Comparison of ENCODE assay signal across 8 cellular contexts in genomic region chr12:14995583-14996425, GRCh38. TPM values are rescaled to one million over a fixed set of nuclear protein-coding genes. Genes with fewer than 3 reads are reported as not detected.
A peak's percentile ranks its signal among the peaks of the same experiment; 100 is the strongest.
DNase-seq lines count a peak whose midpoint lies in the region; ATAC-seq, FAIRE-seq and TF ChIP-seq lines count a peak whose summit lies in the region.

No MANE protein-coding gene starts in this region.

- H3K9me1 ChIP-seq in keratinocyte (ENCODE audit: control insufficient read depth, extremely low read depth, insufficient read depth, low read length) = no peaks in the 10 kb centered on the region

- DNase-seq in CD1c-positive myeloid dendritic cell (ENCODE audit: extremely low spot score) = peak; percentile 72
- DNase-seq in GM23338 (ENCODE audit: low spot score) = peak; percentile 62
- peak; percentile 54 for DNase-seq in NCI-H345 (lab: John Stamatoyannopoulos, UW)
- DNase-seq in astrocyte of the hippocampus (ENCODE audit: low read depth, low spot score) = peak; percentile 65
- DNase-seq in keratinocyte (ENCODE audit: low read depth, low spot score) = peak; percentile 23
- no peak for DNase-seq in upper lobe of left lung
- no peak for DNase-seq in T1000 (lab: John Stamatoyannopoulos, UW)

- no peaks in the 10 kb centered on the region for H3K4me1 Mint-ChIP-seq in GM23338

- dilution Hi-C loops in keratinocyte (cut with MboI; ENCODE audit: extremely low pct_ligation_motif_present, low sequenced_read_pairs) = no loop called here

- H3K4me3 ChIP-seq in GM23338 (no peak overlapping the region), keratinocyte (ENCODE audit: control insufficient read depth in 2 of 3, extremely low read depth in 1 of 3, insufficient read depth in 2 of 3, low read depth in 1 of 3, low read length in 3 of 3) (no peak overlapping the region), upper lobe of left lung (no peak overlapping the region)

- no peak overlapping the region for H3K27ac ChIP-seq in GM23338 (ENCODE audit: low read depth)
- no peak overlapping the region for H3K27ac ChIP-seq in keratinocyte (ENCODE audit: control insufficient read depth, insufficient read depth, low read length)
- H3K27ac ChIP-seq in upper lobe of left lung = no peak overlapping the region

- no peaks in the 10 kb centered on the region for H3K27me3 Mint-ChIP-seq in GM23338 (ENCODE audit: insufficient read depth, low read depth, poor library complexity)

- 0 out of 2 replicates have a peak overlapping the region, but pooled peaks have one; percentile 1 for H3K27ac Mint-ChIP-seq in GM23338

- TF ChIP-seq EP300 in upper lobe of left lung (IDR thresholded peaks at IDR 0.05) = no peak

- H3K4me1 ChIP-seq in GM23338 (ENCODE audit: insufficient read depth) (no peaks in the 10 kb centered on the region), keratinocyte (ENCODE audit: control insufficient read depth, extremely low read depth, insufficient read depth, low read length) (no peaks in the 10 kb centered on the region), upper lobe of left lung (peaks cover 9 to 18% (median 15%) of the 10 kb centered on the region in 4 donors)

- no peaks in the 10 kb centered on the region for H3K9me2 ChIP-seq in GM23338 (ENCODE audit: insufficient read depth)

- H3K9me3 Mint-ChIP-seq in GM23338 = no peaks in the 10 kb centered on the region

- H2AFZ ChIP-seq in GM23338 (0 out of 2 replicates have a peak overlapping the region, but pooled peaks have one; percentile 33), keratinocyte (ENCODE audit: control insufficient read depth, low read length) (no peak overlapping the region)

- H3K27me3 ChIP-seq in GM23338 (ENCODE audit: insufficient read depth) (no peaks in the 10 kb centered on the region), keratinocyte (ENCODE audit: control insufficient read depth, extremely low read depth, insufficient read depth, low read length) (no peaks in the 10 kb centered on the region), upper lobe of left lung (no peaks in the 10 kb centered on the region)

- H4K20me1 ChIP-seq in GM23338 (replicated peaks; ENCODE audit: insufficient read depth) (no peaks in the 10 kb centered on the region), keratinocyte (ENCODE audit: control insufficient read depth, extremely low read depth, insufficient read depth, low read length) (no peaks in the 10 kb centered on the region)

- TF ChIP-seq POLR2A in upper lobe of left lung (IDR thresholded peaks at IDR 0.05) = no peak

- H3K79me2 ChIP-seq in GM23338 (replicated peaks; ENCODE audit: insufficient read depth) (no peaks in the 10 kb centered on the region), keratinocyte (ENCODE audit: control insufficient read depth, insufficient read depth, low read length) (no peaks in the 10 kb centered on the region)

- no peak overlapping the region for H3K4me2 ChIP-seq in GM23338
- no peak overlapping the region for H3K4me2 ChIP-seq in keratinocyte (ENCODE audit: control insufficient read depth, extremely low read depth, insufficient read depth, low read depth, low read length)

- H3K36me3 Mint-ChIP-seq in GM23338 (ENCODE audit: low read depth) = no peaks in the 10 kb centered on the region

- H3K36me3 ChIP-seq in GM23338 (ENCODE audit: insufficient read depth) (no peaks in the 10 kb centered on the region), keratinocyte (ENCODE audit: control insufficient read depth in 2 of 2, extremely low read depth in 1 of 2, insufficient read depth in 2 of 2, low read length in 2 of 2) (no peaks in the 10 kb centered on the region), upper lobe of left lung (no peaks in the 10 kb centered on the region)

- no peaks in the 10 kb centered on the region for H3F3A ChIP-seq in GM23338 (replicated peaks; ENCODE audit: low read depth)

- no peak overlapping the region for H3K9ac ChIP-seq in keratinocyte (ENCODE audit: control insufficient read depth, extremely low read depth, insufficient read depth, low read length)

- ATAC-seq in GM23338 (no peak), upper lobe of left lung (ENCODE audit: low FRiP score in 2 of 2) (peak; percentile 59 to 72), GM18867 (IDR thresholded peaks at IDR 0.05; ENCODE audit: unreplicated experiment) (no peak)

- FAIRE-seq in keratinocyte (lab: Jason Lieb, UNC) = peak; percentile 9

- 93% methylated on average over 3 of the region's 3 CpGs for whole genome bisulfite sequencing in upper lobe of left lung, 2 donors

- TF ChIP-seq CTCF in GM23338 (conservative IDR thresholded peaks at IDR 0.05; ENCODE audit: low read depth in 2 of 2) (peak in 1 of 2 experiments; percentile 78; a peak in 3 of 4 replicates), keratinocyte (optimal IDR thresholded peaks at IDR 0.05 in 1 of 3, IDR thresholded peaks at IDR 0.05 in 1 of 3, conservative IDR thresholded peaks at IDR 0.05 in 1 of 3; ENCODE audit: extremely low read depth in 1 of 3, insufficient read depth in 2 of 3, low read length in 3 of 3) (peak in 1 of 3 experiments; percentile 24), upper lobe of left lung (IDR thresholded peaks at IDR 0.05) (peak; percentile 36 to 63 (median 50))

- no peak overlapping the region for H3K4me3 Mint-ChIP-seq in GM23338

- H3K9me3 ChIP-seq in keratinocyte (ENCODE audit: control insufficient read depth, low read depth, low read length) (no peaks in the 10 kb centered on the region), upper lobe of left lung (no peaks in the 10 kb centered on the region)

TF ChIP-seq in GM23338, 12 proteins besides CTCF, POLR2A, EP300 and RAD21:
- no peak for TF ChIP-seq ZNF331 (CRISPR knock-in tag; IDR thresholded peaks at IDR 0.05; ENCODE audit: low read depth)
- TF ChIP-seq CREB1 (CRISPR knock-in tag; IDR thresholded peaks at IDR 0.05; ENCODE audit: low read depth) = no peak

RNA-seq across cellular contexts. Expression of gene PDE6H, which starts 23.0 kb away (rescaled TPM):
- total RNA-seq in GM23338 (2014; rRNA removed; shearing (Covaris generic)) = not detected in 2 replicates
- polyA plus RNA-seq in GM23338 (2016; fragmentation: Nextera tagmentation; extraction: Ambion mirVana) (not detected in 2 replicates), keratinocyte (not detected in 3 replicates)
- polyA plus RNA-seq in keratinocyte (2011; ENCODE audit: low read depth) = not detected
- not detected in 2 replicates for polyA plus RNA-seq in keratinocyte (2011; cell fraction: cytosol; rRNA removed)
- polyA plus RNA-seq in keratinocyte (2011; cell fraction: nucleus; rRNA removed) = not detected in 2 replicates
- not detected in 2 replicates for polyA plus RNA-seq in keratinocyte (2012; ENCODE audit: low replicate concordance)
- polyA minus RNA-seq in keratinocyte = not detected in 3 replicates
- not detected for polyA minus RNA-seq in keratinocyte (2011; cell fraction: cytosol; rRNA and poly(A)+ RNA removed)
- polyA minus RNA-seq in keratinocyte (2011; cell fraction: nucleus; rRNA and poly(A)+ RNA removed) = not detected in 2 replicates
- total RNA-seq in upper lobe of left lung = not detected

RNA-seq across cellular contexts. Expression of gene ARHGDIB, which starts 34.4 kb away (rescaled TPM):
- total RNA-seq in GM23338 (2014; rRNA removed; shearing (Covaris generic)) = not detected in 2 replicates
- polyA plus RNA-seq in GM23338 (2016; fragmentation: Nextera tagmentation; extraction: Ambion mirVana) = 0.89 and 1.8 TPM in 2 replicates
- polyA plus RNA-seq in keratinocyte = 78.5 to 190 TPM (median 164 TPM) in 3 replicates
- 12.4 TPM for polyA plus RNA-seq in keratinocyte (2011; ENCODE audit: low read depth)
- 127 and 160 TPM in 2 replicates for polyA plus RNA-seq in keratinocyte (2011; cell fraction: cytosol; rRNA removed)
- 67.0 and 69.6 TPM in 2 replicates for polyA plus RNA-seq in keratinocyte (2011; cell fraction: nucleus; rRNA removed)
- polyA plus RNA-seq in keratinocyte (2012; ENCODE audit: low replicate concordance) = 26.7 and 109 TPM in 2 replicates
- 113 to 158 TPM (median 147 TPM) in 3 replicates for polyA minus RNA-seq in keratinocyte
- polyA minus RNA-seq in keratinocyte (2011; cell fraction: cytosol; rRNA and poly(A)+ RNA removed) = 42.0 TPM
- polyA minus RNA-seq in keratinocyte (2011; cell fraction: nucleus; rRNA and poly(A)+ RNA removed) = 13.4 and 19.9 TPM in 2 replicates
- total RNA-seq in upper lobe of left lung = 100 to 1,000 TPM; 169 to 307 (median 211) TPM

RNA-seq across cellular contexts. Expression of gene ERP27, which starts 57.5 kb away (rescaled TPM):
- total RNA-seq in GM23338 (2014; rRNA removed; shearing (Covaris generic)) = not detected in 2 replicates
- polyA plus RNA-seq in GM23338 (2016; fragmentation: Nextera tagmentation; extraction: Ambion mirVana) (not detected in 2 replicates), keratinocyte (0.06 to 0.18 TPM (median 0.17 TPM) in 3 replicates)
- polyA plus RNA-seq in keratinocyte (2011; ENCODE audit: low read depth) = 0.60 TPM
- 0.10 and 0.19 TPM in 2 replicates for polyA plus RNA-seq in keratinocyte (2011; cell fraction: cytosol; rRNA removed)
- 0.15 and 0.23 TPM in 2 replicates for polyA plus RNA-seq in keratinocyte (2011; cell fraction: nucleus; rRNA removed)
- 0.05 and 0.93 TPM in 2 replicates for polyA plus RNA-seq in keratinocyte (2012; ENCODE audit: low replicate concordance)
- 0.10 to 0.33 TPM in 2 of 3 replicates, not detected in the other for polyA minus RNA-seq in keratinocyte
- not detected for polyA minus RNA-seq in keratinocyte (2011; cell fraction: cytosol; rRNA and poly(A)+ RNA removed)
- 0.47 TPM in 1 of 2 replicates, not detected in the other for polyA minus RNA-seq in keratinocyte (2011; cell fraction: nucleus; rRNA and poly(A)+ RNA removed)
- total RNA-seq in upper lobe of left lung = 10 to 100 TPM in 1 of 6 donors, 1 to 10 TPM in 4, not detected in 1; 1.2 to 25.0 (median 9.3) TPM

Comparison
In these comparisons a context has a peak if more than half of its experiments do, and no peak if none do; other contexts are left out.
1. DNase-seq: peak in CD1c-positive myeloid dendritic cell (single experiment), GM23338 (single experiment), NCI-H345 (single experiment), astrocyte of the hippocampus (single experiment) and keratinocyte (single experiment); none in upper lobe of left lung (0 of 2) and T1000 (single experiment).
2. ATAC-seq: peak in upper lobe of left lung (2 of 2); none in GM23338 (single experiment) and GM18867 (single experiment).
3. RNA of gene ARHGDIB, which starts 34.4 kb away (total RNA-seq): 169 to 307 TPM in upper lobe of left lung; not detected in GM23338; every median in the first group is over 100 times any median in the second.